ENCODE assay signal across 14 cellular contexts in the genomic region with DNA sequence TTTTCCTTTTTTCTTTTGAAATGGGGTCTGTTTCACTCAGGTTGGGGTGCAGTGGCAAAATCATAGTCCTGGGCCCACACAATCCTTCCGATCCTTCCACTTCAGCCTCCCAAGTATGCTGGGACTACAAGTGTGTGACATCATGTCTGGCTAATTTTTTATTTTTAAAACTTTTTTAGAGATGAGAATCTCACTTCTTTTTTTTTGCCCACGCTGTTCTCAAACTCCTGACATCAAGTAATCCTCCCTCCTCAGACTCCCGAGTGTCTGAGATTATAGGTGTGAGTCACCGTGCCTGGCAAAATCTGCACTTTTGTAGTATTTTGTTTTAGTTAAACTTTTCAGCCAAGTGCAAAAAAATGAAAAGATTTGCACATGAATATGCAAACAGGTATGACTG.
A peak's percentile ranks its signal among the peaks of the same experiment; 100 is the strongest.
DNase-seq lines count a peak whose midpoint lies in the region; ATAC-seq and TF ChIP-seq lines count a peak whose summit lies in the region.
"Had no signal": no experiment of that assay in that cellular context is flagged by ENCODE, and none has a peak within 500 bp of the region (broad histone marks: within the 10 kb centered on the region; RNA-seq: fewer than 3 reads in every experiment).

No MANE protein-coding gene starts in this region.

- H3K36me3 Mint-ChIP-seq in HFFc6 (ENCODE audit: low read depth): peaks cover 28% of the 10 kb centered on the region

- H3K4me3 Mint-ChIP-seq in HFFc6: no peak overlapping the region
- H3K4me3 Mint-ChIP-seq: activated CD4-positive, alpha-beta memory T cell treated with anti-CD3 and anti-CD28 coated beads for 36 hours; activated T-cell treated with anti-CD3 and anti-CD28 coated beads, Interleukin-2, amount 50 U/mL, for 72 hours had no signal

- H3K27ac ChIP-seq in PC-3 (ENCODE audit: low read length) (no peak overlapping the region), neuronal stem cell (replicated peaks; ENCODE audit: low read length) (no peak overlapping the region)
- H3K27ac ChIP-seq: colonic mucosa had no signal

- no peak overlapping the region for H3K18ac ChIP-seq in neuronal stem cell (ENCODE audit: low read length)

- no peaks in the 10 kb centered on the region for H3K9me2 ChIP-seq in PC-3 (replicated peaks; ENCODE audit: low read length)

- H3K27ac Mint-ChIP-seq in HFFc6: peak overlapping the region; percentile 16; the same call in 1 of the 2 replicates
- H3K27ac Mint-ChIP-seq: activated CD4-positive, alpha-beta memory T cell treated with anti-CD3 and anti-CD28 coated beads for 36 hours; activated T-cell treated with anti-CD3 and anti-CD28 coated beads, Interleukin-2, amount 50 U/mL, for 72 hours had no signal

- intact Hi-C loops in PC-3 (cut with micrococcal nuclease): no loop called here

- no peaks in the 10 kb centered on the region for H3K79me1 ChIP-seq in neuronal stem cell (ENCODE audit: low read depth, low read length)

- H2BK12ac ChIP-seq in neuronal stem cell (ENCODE audit: low read length): no peak overlapping the region

- ATAC-seq in GM19452 (IDR thresholded peaks at IDR 0.05; ENCODE audit: unreplicated experiment): no peak
- no peak for ATAC-seq in PC-3
- ATAC-seq: activated T-cell treated with anti-CD3 and anti-CD28 coated beads, Interleukin-2, amount 50 U/mL, for 72 hours had no signal

- no peak overlapping the region for H2BK15ac ChIP-seq in neuronal stem cell (ENCODE audit: low read length)

- H3K9ac ChIP-seq in PC-3 (ENCODE audit: low read length): no peak overlapping the region
- H3K9ac ChIP-seq in neuronal stem cell (ENCODE audit: low read depth, low read length, poor library complexity): no peak overlapping the region

- POLR2A ChIA-PET in PC-3 (lab: Charles Lee; ENCODE audit: unreplicated experiment): no interaction called here

- peaks cover 17% of the 10 kb centered on the region for H3K4me1 ChIP-seq in PC-3 (ENCODE audit: insufficient read depth, low read length)
- H3K4me1 ChIP-seq in neuronal stem cell (ENCODE audit: control insufficient read depth in 2 of 2, insufficient read depth in 1 of 2, low read depth in 1 of 2, low read length in 2 of 2): peaks cover 3 to 10% of the 10 kb centered on the region in 2 donors
- H3K4me1 ChIP-seq: colonic mucosa had no signal

- H2BK5ac ChIP-seq in neuronal stem cell (ENCODE audit: low read length): no peak overlapping the region

- TF ChIP-seq CTCF in HFFc6 (IDR thresholded peaks at IDR 0.05) (no peak), PC-3 (conservative IDR thresholded peaks at IDR 0.05; ENCODE audit: low read depth, low read length) (no peak)

- no peaks in the 10 kb centered on the region for H3K9me3 Mint-ChIP-seq in HFFc6

- H3K4me3 ChIP-seq in PC-3 (ENCODE audit: low read length): no peak overlapping the region
- no peak overlapping the region for H3K4me3 ChIP-seq in neuronal stem cell (ENCODE audit: low read length in 2 of 2)
- H3K4me3 ChIP-seq: colonic mucosa had no signal

- H4K20me1 ChIP-seq in PC-3 (ENCODE audit: low read length): no peaks in the 10 kb centered on the region

- no TSS peak for BruUV-seq in PC-3 (replicated peaks; lab: Mats Ljungman, UMichigan)

- no peak overlapping the region for H2BK120ac ChIP-seq in neuronal stem cell (ENCODE audit: low read depth, low read length)

- no peak overlapping the region for H4K91ac ChIP-seq in neuronal stem cell (ENCODE audit: low read depth, low read length, poor library complexity)

- H3K14ac ChIP-seq in neuronal stem cell (ENCODE audit: low read length): no peak overlapping the region

- H2AFZ ChIP-seq in PC-3 (ENCODE audit: low read length): no peak overlapping the region
- H2AFZ ChIP-seq in neuronal stem cell (ENCODE audit: low read length): no peak overlapping the region

- no peaks in the 10 kb centered on the region for H3F3A ChIP-seq in PC-3 (ENCODE audit: low read length, unreplicated experiment)

- CTCF ChIA-PET in PC-3 (lab: Charles Lee): no interaction called here

- peaks cover 52% of the 10 kb centered on the region for H3K4me1 Mint-ChIP-seq in HFFc6 (ENCODE audit: low read depth)

- no CpG with 5 or more reads among the region's 4 CpGs for WGBS in neuronal stem cell (ENCODE audit: extremely low coverage in 2 of 2, insufficient read length in 2 of 2, insufficient replicate concordance in 1 of 2), 2 donors

- H3K9me3 ChIP-seq in PC-3 (ENCODE audit: low read length) (no peaks in the 10 kb centered on the region), neuronal stem cell (replicated peaks in 1 of 2; ENCODE audit: control insufficient read depth in 2 of 2, insufficient read depth in 1 of 2, low read depth in 1 of 2, low read length in 2 of 2) (peaks cover 1 to 3% of the 10 kb centered on the region in 2 donors)
- H3K9me3 ChIP-seq: colonic mucosa, psoas muscle had no signal

- H4K8ac ChIP-seq in neuronal stem cell (ENCODE audit: low read depth, low read length): no peak overlapping the region

- H3K27me3 ChIP-seq in PC-3 (ENCODE audit: low read length): no peaks in the 10 kb centered on the region
- no peaks in the 10 kb centered on the region for H3K27me3 ChIP-seq in neuronal stem cell (ENCODE audit: control insufficient read depth in 3 of 3, insufficient read depth in 3 of 3, low read depth in 1 of 3, low read length in 3 of 3)
- H3K27me3 ChIP-seq: colonic mucosa had no signal

- H3K4me2 ChIP-seq in PC-3 (ENCODE audit: low read length): no peak overlapping the region
- H3K4me2 ChIP-seq in neuronal stem cell (ENCODE audit: insufficient read depth, low read length, poor library complexity, severe bottlenecking): no peak overlapping the region

- no peaks in the 10 kb centered on the region; the same call in 1 of the 2 replicates for H3K27me3 Mint-ChIP-seq in HFFc6 (ENCODE audit: insufficient read depth)
- H3K27me3 Mint-ChIP-seq: activated CD4-positive, alpha-beta memory T cell treated with anti-CD3 and anti-CD28 coated beads for 36 hours had no signal

- H3K36me3 ChIP-seq in PC-3 (ENCODE audit: low read depth, low read length): peaks cover 4% of the 10 kb centered on the region
- peaks cover 0 to 12% of the 10 kb centered on the region in 2 donors for H3K36me3 ChIP-seq in neuronal stem cell (replicated peaks in 1 of 2; ENCODE audit: control insufficient read depth in 2 of 2, insufficient read depth in 2 of 2, low read length in 2 of 2)
- H3K36me3 ChIP-seq: colonic mucosa had no signal

- no peak overlapping the region for H3K4ac ChIP-seq in neuronal stem cell (ENCODE audit: low read length)

- H2AK5ac ChIP-seq in neuronal stem cell (ENCODE audit: low read depth, low read length): no peak overlapping the region

- DNase-seq in HFFc6 (no peak), amniotic epithelial cell (ENCODE audit: low read depth) (peak; percentile 69), iris pigment epithelial cell (ENCODE audit: low read depth) (peak; percentile 45), stromal cell of bone marrow (ENCODE audit: low read depth) (peak; percentile 30), PC-3 (no peak), neuronal stem cell (ENCODE audit: low spot score) (no peak)
- DNase-seq: activated CD4-positive, alpha-beta memory T cell treated with anti-CD3 and anti-CD28 coated beads for 36 hours; activated T-cell treated with anti-CD3 and anti-CD28 coated beads, Interleukin-2, amount 50 U/mL, for 72 hours; colonic mucosa; kidney glomerular epithelial cell; NCI-H1930; NCI-H524 had no signal

- peaks cover 79% of the 10 kb centered on the region for H3K79me2 ChIP-seq in PC-3 (ENCODE audit: low read length)

- H3K23ac ChIP-seq in neuronal stem cell (ENCODE audit: low read depth, low read length, poor library complexity): no peak overlapping the region

Comparison
In these comparisons a context has a peak if more than half of its experiments do, and no peak if none do; other contexts are left out.
1. DNase-seq: peak in amniotic epithelial cell (single experiment), iris pigment epithelial cell (single experiment) and stromal cell of bone marrow (single experiment); none in HFFc6 (single experiment), PC-3 (single experiment) and neuronal stem cell (single experiment).